In genomic region chr1:74895411-74895810, GRCh38 we compare ENCODE assay signal across 36 cellular contexts.
"Had no signal": no experiment of that assay in that cellular context is flagged by ENCODE, and none has a peak within 500 bp of the region (broad histone marks: within the 10 kb centered on the region; RNA-seq: fewer than 3 reads in every experiment).

No MANE protein-coding gene starts in this region.

- H3K27ac ChIP-seq: adrenal gland, body of pancreas, esophagus muscularis mucosa, foreskin keratinocyte, gastrocnemius medialis, heart left ventricle, WERI-Rb-1 had no signal

- H3K36me3 ChIP-seq: adrenal gland, esophagus muscularis mucosa, gastrocnemius medialis, heart left ventricle, WERI-Rb-1 had no signal

- ATAC-seq: activated CD4-positive, CD25-positive, alpha-beta regulatory T cell treated with anti-CD3 and anti-CD28 coated beads, Interleukin-2, amount 50 U/mL, for 24 hours; activated CD8-positive, alpha-beta memory T cell treated with anti-CD3 and anti-CD28 coated beads, Interleukin-2, amount 10 ng/mL, durations not matched to agents 7 days and 5 days; activated CD8-positive, alpha-beta T cell treated with anti-CD3 and anti-CD28 coated beads for 36 hours; activated naive CD8-positive, alpha-beta T cell treated with anti-CD3 and anti-CD28 coated beads, Interleukin-2, amount 50 U/mL, for 24 hours; body of pancreas; effector memory CD8-positive, alpha-beta T cell; foreskin keratinocyte; gastrocnemius medialis; heart left ventricle had no signal

- H3K4me1 ChIP-seq: adrenal gland, body of pancreas, esophagus muscularis mucosa, foreskin keratinocyte, gastrocnemius medialis, heart left ventricle had no signal

- H3K36me3 Mint-ChIP-seq: activated CD8-positive, alpha-beta memory T cell treated with anti-CD3 and anti-CD28 coated beads, Interleukin-2, amount 10 ng/mL, durations not matched to agents 7 days and 5 days; activated naive CD4-positive, alpha-beta T cell treated with anti-CD3 and anti-CD28 coated beads, Interleukin-2, amount 50 U/mL, for 24 hours; activated naive CD8-positive, alpha-beta T cell treated with anti-CD3 and anti-CD28 coated beads for 36 hours had no signal

- H3K27me3 ChIP-seq: adrenal gland, body of pancreas, esophagus muscularis mucosa, foreskin keratinocyte, gastrocnemius medialis, heart left ventricle had no signal

- FAIRE-seq: colon had no signal

- H3K27ac Mint-ChIP-seq: activated B cell treated with CpG ODN at 0.5 μM for 24 hours; activated CD8-positive, alpha-beta memory T cell treated with anti-CD3 and anti-CD28 coated beads, Interleukin-2, amount 10 ng/mL, durations not matched to agents 7 days and 5 days; activated CD8-positive, alpha-beta T cell treated with anti-CD3 and anti-CD28 coated beads for 36 hours; activated naive CD4-positive, alpha-beta T cell treated with anti-CD3 and anti-CD28 coated beads for 36 hours; activated naive CD4-positive, alpha-beta T cell treated with anti-CD3 and anti-CD28 coated beads, Interleukin-2, amount 50 U/mL, for 24 hours; activated naive CD8-positive, alpha-beta T cell treated with anti-CD3 and anti-CD28 coated beads for 36 hours; activated naive CD8-positive, alpha-beta T cell treated with anti-CD3 and anti-CD28 coated beads, Interleukin-2, amount 50 U/mL, for 24 hours; activated T-helper 1 cell treated with anti-CD3 and anti-CD28 coated beads, Interleukin-12 subunit alpha, Interleukin-12 subunit beta, Interleukin-2, Interleukin-4 antibody, amounts not matched to agents 30 ng/mL and 10 ng/mL and 1 ng/mL, durations not matched to agents 14 hours and 24 hours and 36 hours; activated T-helper 2 cell treated with anti-CD3 and anti-CD28 coated beads, Interferon-gamma antibody, Interleukin-2, Interleukin-4, amounts not matched to agents 10 μg/mL and 5 μg/mL and 100 μg/mL, durations not matched to agents 14 hours and 24 hours and 36 hours; effector memory CD8-positive, alpha-beta T cell; T-helper 2 cell treated with Interferon-gamma antibody and Interleukin-4, amounts not matched to agents 5 μg/mL and 100 μg/mL, for 36 hours had no signal

- DNase-seq: activated B cell treated with CpG ODN at 0.5 μM for 24 hours; activated CD4-positive, alpha-beta T cell treated with anti-CD3 and anti-CD28 coated beads for 48 hours; activated CD4-positive, alpha-beta T cell treated with anti-CD3 and anti-CD28 coated beads, Interleukin-2, amount 50 U/mL, for 1 hour; activated CD4-positive, alpha-beta T cell treated with anti-CD3 and anti-CD28 coated beads, Interleukin-2, amount 50 U/mL, for 48 hours; activated CD8-positive, alpha-beta memory T cell treated with anti-CD3 and anti-CD28 coated beads, Interleukin-2, amount 10 ng/mL, durations not matched to agents 7 days and 5 days; activated CD8-positive, alpha-beta memory T cell treated with anti-CD3 and anti-CD28 coated beads, Interleukin-2, amount 50 U/mL, for 4 hours; activated CD8-positive, alpha-beta T cell treated with anti-CD3 and anti-CD28 coated beads for 36 hours; activated effector memory CD4-positive, alpha-beta T cell treated with anti-CD3 and anti-CD28 coated beads, Interleukin-2, amount 50 U/mL, for 16 hours; activated naive CD4-positive, alpha-beta T cell treated with anti-CD3 and anti-CD28 coated beads for 36 hours; activated naive CD8-positive, alpha-beta T cell treated with anti-CD3 and anti-CD28 coated beads for 36 hours; activated naive CD8-positive, alpha-beta T cell treated with anti-CD3 and anti-CD28 coated beads, Interleukin-2, amount 50 U/mL, for 24 hours; activated T-cell treated with anti-CD3 and anti-CD28 coated beads, Interleukin-2, amount 50 U/mL, for 1 hour; activated T-cell treated with anti-CD3 and anti-CD28 coated beads, Interleukin-2, amount 50 U/mL, for 48 hours; adrenal gland; amygdala; aorta; body of pancreas; caudate nucleus; cortex of kidney; dermis blood vessel endothelial cell; effector CD4-positive, alpha-beta T cell; effector memory CD8-positive, alpha-beta T cell; erythroblast; foreskin keratinocyte; gastrocnemius medialis; glutamatergic neuron; heart left ventricle; T1000; WERI-Rb-1 had no signal

- H3K27me3 Mint-ChIP-seq: activated B cell treated with CpG ODN at 0.5 μM for 24 hours; activated CD8-positive, alpha-beta memory T cell treated with anti-CD3 and anti-CD28 coated beads, Interleukin-2, amount 10 ng/mL, durations not matched to agents 7 days and 5 days; activated CD8-positive, alpha-beta T cell treated with anti-CD3 and anti-CD28 coated beads for 36 hours; activated naive CD8-positive, alpha-beta T cell treated with anti-CD3 and anti-CD28 coated beads for 36 hours; activated naive CD8-positive, alpha-beta T cell treated with anti-CD3 and anti-CD28 coated beads, Interleukin-2, amount 50 U/mL, for 24 hours; effector memory CD8-positive, alpha-beta T cell had no signal

- H3K4me3 ChIP-seq: adrenal gland, body of pancreas, esophagus muscularis mucosa, gastrocnemius medialis, heart left ventricle had no signal

- H3K9me3 ChIP-seq: adrenal gland, body of pancreas, gastrocnemius medialis had no signal

- H3K4me3 Mint-ChIP-seq: activated B cell treated with CpG ODN at 0.5 μM for 24 hours; activated CD8-positive, alpha-beta memory T cell treated with anti-CD3 and anti-CD28 coated beads, Interleukin-2, amount 10 ng/mL, durations not matched to agents 7 days and 5 days; activated CD8-positive, alpha-beta T cell treated with anti-CD3 and anti-CD28 coated beads for 36 hours; activated naive CD4-positive, alpha-beta T cell treated with anti-CD3 and anti-CD28 coated beads for 36 hours; activated naive CD4-positive, alpha-beta T cell treated with anti-CD3 and anti-CD28 coated beads, Interleukin-2, amount 50 U/mL, for 24 hours; activated naive CD8-positive, alpha-beta T cell treated with anti-CD3 and anti-CD28 coated beads for 36 hours; activated naive CD8-positive, alpha-beta T cell treated with anti-CD3 and anti-CD28 coated beads, Interleukin-2, amount 50 U/mL, for 24 hours; activated T-helper 1 cell treated with anti-CD3 and anti-CD28 coated beads, Interleukin-12 subunit alpha, Interleukin-12 subunit beta, Interleukin-2, Interleukin-4 antibody, amounts not matched to agents 30 ng/mL and 10 ng/mL and 1 ng/mL, durations not matched to agents 14 hours and 24 hours and 36 hours; effector memory CD8-positive, alpha-beta T cell; T-helper 2 cell treated with Interferon-gamma antibody and Interleukin-4, amounts not matched to agents 5 μg/mL and 100 μg/mL, for 36 hours had no signal

- H3K4me1 Mint-ChIP-seq: activated B cell treated with CpG ODN at 0.5 μM for 24 hours; activated CD8-positive, alpha-beta memory T cell treated with anti-CD3 and anti-CD28 coated beads, Interleukin-2, amount 10 ng/mL, durations not matched to agents 7 days and 5 days; activated naive CD4-positive, alpha-beta T cell treated with anti-CD3 and anti-CD28 coated beads, Interleukin-2, amount 50 U/mL, for 24 hours; activated naive CD8-positive, alpha-beta T cell treated with anti-CD3 and anti-CD28 coated beads for 36 hours; activated naive CD8-positive, alpha-beta T cell treated with anti-CD3 and anti-CD28 coated beads, Interleukin-2, amount 50 U/mL, for 24 hours had no signal
